27 cellular contexts compared by ENCODE assay signal in the genomic region with DNA sequence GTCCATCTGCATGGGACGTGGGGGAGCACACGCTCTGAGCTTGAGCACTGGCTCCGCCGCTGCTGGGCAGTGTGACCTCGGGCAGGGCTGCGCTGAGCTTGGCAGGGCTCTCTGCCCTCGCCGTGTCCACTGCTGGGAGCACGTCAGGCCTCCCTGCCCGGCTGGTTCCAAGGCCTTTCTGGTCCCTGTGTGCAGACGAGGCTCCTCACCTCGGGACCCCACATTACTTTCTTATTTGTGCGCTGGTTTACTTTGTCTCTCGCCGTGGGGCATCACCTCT. TPM values are rescaled to one million over a fixed set of nuclear protein-coding genes. Genes with fewer than 3 reads are reported as not detected.
DNase-seq lines count a peak whose midpoint lies in the region; ATAC-seq, FAIRE-seq and TF ChIP-seq lines count a peak whose summit lies in the region.
"Had no signal": no experiment of that assay in that cellular context is flagged by ENCODE, and none has a peak within 500 bp of the region (broad histone marks: within the 10 kb centered on the region; RNA-seq: fewer than 3 reads in every experiment).

No MANE protein-coding gene starts in this region.

- WGBS in H1 (ENCODE audit: extremely low coverage in 1 of 2, insufficient coverage in 1 of 2, insufficient read length in 1 of 2, insufficient replicate concordance in 2 of 2, low coverage in 1 of 2, low lambda C conversion rate in 2 of 2, missing lambda C conversion rate in 1 of 2), 2 experiments, result 95% methylated on average over 8 of the region's 15 CpGs; no CpG with 5 or more reads in 1 of the 2 experiments
- WGBS in neuronal stem cell (ENCODE audit: extremely low coverage in 2 of 2, insufficient read length in 2 of 2, insufficient replicate concordance in 1 of 2), 2 donors, result no CpG with 5 or more reads among the region's 15 CpGs
- WGBS in tibial nerve, 2 donors, result 51 to 59% methylated on average over 9 to 14 of the region's 15 CpGs
- WGBS in lower leg skin, 2 donors, result 74 to 87% methylated on average over 15 of the region's 15 CpGs

- no peak overlapping the region for H4K91ac ChIP-seq in H1 (replicated peaks; ENCODE audit: insufficient read length, low read length)
- H4K91ac ChIP-seq in neuronal stem cell (ENCODE audit: low read depth, low read length, poor library complexity), result no peak overlapping the region

- H3K4me3 ChIP-seq in H7 (ENCODE audit: insufficient read depth, low read depth, low read length) (no peak overlapping the region), H1 (ENCODE audit: extremely low read depth in 1 of 4, insufficient read depth in 2 of 4, low read depth in 3 of 4, low read length in 4 of 4) (no peak overlapping the region), neuronal stem cell (ENCODE audit: low read length in 2 of 2) (no peak overlapping the region), tibial nerve (no peak overlapping the region), lower leg skin (ENCODE audit: low read depth, poor library complexity, severe bottlenecking) (no peak overlapping the region)
- H3K4me3 ChIP-seq: colonic mucosa, heart right ventricle, lung, SJCRH30, thoracic aorta had no signal

- H4K5ac ChIP-seq in H1 (ENCODE audit: insufficient read length, low read depth, low read length), result no peak overlapping the region

- TF ChIP-seq CTCF in H1 (IDR thresholded peaks at IDR 0.05; ENCODE audit: control extremely low read depth in 1 of 3, insufficient read depth in 1 of 3, low read depth in 1 of 3, low read length in 3 of 3), result no peak
- no peak for TF ChIP-seq CTCF in tibial nerve (IDR thresholded peaks at IDR 0.05)
- TF ChIP-seq CTCF in lower leg skin (IDR thresholded peaks at IDR 0.05), result no peak

- H3K79me1 ChIP-seq in H1 (ENCODE audit: low read depth, low read length) (peaks cover 33% of the 10 kb centered on the region), neuronal stem cell (ENCODE audit: low read depth, low read length) (peaks cover 57% of the 10 kb centered on the region)

- H3K14ac ChIP-seq in H1 (ENCODE audit: insufficient read length), result no peak overlapping the region
- peak overlapping the region; percentile 44 for H3K14ac ChIP-seq in neuronal stem cell (ENCODE audit: low read length)

- TF ChIP-seq POLR2A in H1 (IDR thresholded peaks at IDR 0.05; ENCODE audit: control extremely low read depth in 1 of 2, low read depth in 2 of 2, low read length in 2 of 2), result no peak
- no peak for TF ChIP-seq POLR2A in tibial nerve (IDR thresholded peaks at IDR 0.05)
- no peak for TF ChIP-seq POLR2A in lower leg skin (IDR thresholded peaks at IDR 0.05)

- H2AFZ ChIP-seq in H1 (ENCODE audit: low read length) (no peak overlapping the region), neuronal stem cell (ENCODE audit: low read length) (no peak overlapping the region)

- H3K27ac ChIP-seq in H1 (ENCODE audit: low read depth, low read length) (no peak overlapping the region), neuronal stem cell (replicated peaks; ENCODE audit: low read length) (no peak overlapping the region), tibial nerve (peak overlapping the region in 3 of 4 donors; percentile 1 to 96 (median 91))
- H3K27ac ChIP-seq: colonic mucosa, SJCRH30, thoracic aorta had no signal

- H2BK5ac ChIP-seq in H1 (ENCODE audit: low read depth, low read length) (no peak overlapping the region; the same call in 1 of the 2 replicates), neuronal stem cell (ENCODE audit: low read length) (no peak overlapping the region)

- H2AK5ac ChIP-seq in H1 (ENCODE audit: low read depth, low read length), result no peak overlapping the region
- peak overlapping the region; percentile 83 for H2AK5ac ChIP-seq in neuronal stem cell (ENCODE audit: low read depth, low read length)

- no peak overlapping the region for H3K23ac ChIP-seq in H1 (ENCODE audit: insufficient read length)
- no peak overlapping the region for H3K23ac ChIP-seq in neuronal stem cell (ENCODE audit: low read depth, low read length, poor library complexity)

- no peak overlapping the region for H3K4ac ChIP-seq in H1 (replicated peaks; ENCODE audit: insufficient read length, low read depth, low read length)
- H3K4ac ChIP-seq in neuronal stem cell (ENCODE audit: low read length), result no peak overlapping the region

- POLR2A ChIA-PET in H1 (lab: Charles Lee; ENCODE audit: partially characterized antibody), result no interaction called here

- H4K8ac ChIP-seq in H1 (ENCODE audit: extremely low read depth, insufficient read depth, low read length), result peak overlapping the region; percentile 91; the same call in 1 of the 2 replicates
- no peak overlapping the region for H4K8ac ChIP-seq in neuronal stem cell (ENCODE audit: low read depth, low read length)

- H3K4me2 ChIP-seq in H1 (ENCODE audit: insufficient read depth in 1 of 2, low read depth in 2 of 2, low read length in 2 of 2), result no peak overlapping the region
- H3K4me2 ChIP-seq in neuronal stem cell (ENCODE audit: insufficient read depth, low read length, poor library complexity, severe bottlenecking), result no peak overlapping the region

- H3K27me3 ChIP-seq in H7 (ENCODE audit: control insufficient read depth, insufficient read depth, low read length) (no peaks in the 10 kb centered on the region), H1 (replicated peaks in 1 of 4; ENCODE audit: control insufficient read depth in 3 of 4, extremely low read depth in 1 of 4, insufficient read depth in 3 of 4, low read length in 3 of 4) (no peaks in the 10 kb centered on the region), neuronal stem cell (ENCODE audit: control insufficient read depth in 3 of 3, insufficient read depth in 3 of 3, low read depth in 1 of 3, low read length in 3 of 3) (no peaks in the 10 kb centered on the region), tibial nerve (no peaks in the 10 kb centered on the region)
- H3K27me3 ChIP-seq: colonic mucosa, heart right ventricle, SJCRH30 had no signal

- H2BK15ac ChIP-seq in H1 (ENCODE audit: low read length), result no peak overlapping the region
- H2BK15ac ChIP-seq in neuronal stem cell (ENCODE audit: low read length), result no peak overlapping the region

- intact Hi-C loops in lower leg skin (cut with DNase I; ENCODE audit: low total_unique reads), result no loop called here

- H3K4me1 ChIP-seq in H1 (replicated peaks in 1 of 4; ENCODE audit: control insufficient read depth in 3 of 4, insufficient read depth in 4 of 4, low read length in 3 of 4) (peaks cover 0 to 5% (median 3%) of the 10 kb centered on the region in 4 experiments; a peak in 4 of 7 replicates), neuronal stem cell (ENCODE audit: control insufficient read depth in 2 of 2, insufficient read depth in 1 of 2, low read depth in 1 of 2, low read length in 2 of 2) (peaks cover 10 to 13% of the 10 kb centered on the region in 2 donors), tibial nerve (peaks cover 6 to 95% (median 90%) of the 10 kb centered on the region in 4 donors)

- H2BK120ac ChIP-seq in H1 (replicated peaks; ENCODE audit: low read depth, low read length) (no peak overlapping the region), neuronal stem cell (ENCODE audit: low read depth, low read length) (no peak overlapping the region)

- 0 out of 2 replicates have a peak overlapping the region, but pooled peaks have one; percentile 17 for H2BK12ac ChIP-seq in H1 (ENCODE audit: low read depth, low read length)
- no peak overlapping the region for H2BK12ac ChIP-seq in neuronal stem cell (ENCODE audit: low read length)

- no peak overlapping the region for H3K18ac ChIP-seq in H1 (ENCODE audit: extremely low read depth, low read length)
- peak overlapping the region; percentile 83 for H3K18ac ChIP-seq in neuronal stem cell (ENCODE audit: low read length)

- peaks cover 13 to 24% of the 10 kb centered on the region in 2 experiments for H4K20me1 ChIP-seq in H1 (replicated peaks in 1 of 2; ENCODE audit: control insufficient read depth in 1 of 2, insufficient read depth in 2 of 2, low read length in 2 of 2)

- H3K9ac ChIP-seq in H1 (replicated peaks in 1 of 4; ENCODE audit: extremely low read depth in 1 of 4, low read depth in 3 of 4, low read length in 3 of 4) (no peak overlapping the region), neuronal stem cell (ENCODE audit: low read depth, low read length, poor library complexity) (peak overlapping the region; percentile 37)

- no peak overlapping the region for H3K56ac ChIP-seq in H1 (replicated peaks; ENCODE audit: insufficient read length, low read depth, low read length)

- TF ChIP-seq RAD21 in H1 (IDR thresholded peaks at IDR 0.05 in 1 of 2, conservative IDR thresholded peaks at IDR 0.05 in 1 of 2; ENCODE audit: low read depth in 2 of 2, low read length in 2 of 2), result no peak

- peaks cover 5 to 45% of the 10 kb centered on the region in 2 experiments for H3K79me2 ChIP-seq in H1 (ENCODE audit: control insufficient read depth in 1 of 2, insufficient read depth in 2 of 2, low read length in 2 of 2)

- H3K36me3 ChIP-seq in H7 (replicated peaks; ENCODE audit: control insufficient read depth, insufficient read depth, low read length) (no peaks in the 10 kb centered on the region), H1 (ENCODE audit: control insufficient read depth in 2 of 4, insufficient read depth in 4 of 4, low read length in 3 of 4) (no peaks in the 10 kb centered on the region), neuronal stem cell (replicated peaks in 1 of 2; ENCODE audit: control insufficient read depth in 2 of 2, insufficient read depth in 2 of 2, low read length in 2 of 2) (no peaks in the 10 kb centered on the region), tibial nerve (no peaks in the 10 kb centered on the region)
- H3K36me3 ChIP-seq: colonic mucosa, heart right ventricle, SJCRH30, thoracic aorta had no signal

- DNase-seq in H7 (peak; percentile 66), H1 (ENCODE audit: low read depth in 1 of 2, low spot score in 2 of 2) (no peak), neuronal stem cell (ENCODE audit: low spot score) (no peak), tibial nerve (ENCODE audit: low spot score in 2 of 2) (no peak), NCI-H524 (lab: John Stamatoyannopoulos, UW) (no peak), lower leg skin (ENCODE audit: low spot score in 2 of 2) (no peak)
- DNase-seq: activated CD4-positive, CD25-positive, alpha-beta regulatory T cell; activated CD8-positive, alpha-beta memory T cell treated with anti-CD3 and anti-CD28 coated beads, Interleukin-2, amount 10 ng/mL, durations not matched to agents 7 days and 5 days; activated T-cell treated with anti-CD3 and anti-CD28 coated beads, Interleukin-2, amount 50 U/mL, for 4 hours; Caco-2; colonic mucosa; DMS79; effector CD8-positive, alpha-beta T cell; heart right ventricle; kidney; naive thymus-derived CD4-positive, alpha-beta T cell; NCI-H1092; NCI-H1694 treated with DMSO at 0.1 percent for 48 hours; NCI-H446 treated with DMSO at 0.1 percent for 48 hours; NCI-H82 had no signal

- no peak for FAIRE-seq in H1 (lab: Jason Lieb, UNC)
- FAIRE-seq: astrocyte, G401.6, kidney had no signal

- CTCF ChIA-PET in H1 (lab: Charles Lee; ENCODE audit: partially characterized antibody), result interaction anchor here (0.9 to 1.4 kb wide), 3 partner anchors 15 to 152 kb away, joined by 3 to 4 read pairs (median 3); no protein-coding TSS in a partner anchor

- TF ChIP-seq EP300 in H1 (IDR thresholded peaks at IDR 0.05; ENCODE audit: borderline replicate concordance in 1 of 2, low read depth in 2 of 2, low read length in 2 of 2) (no peak), tibial nerve (IDR thresholded peaks at IDR 0.05) (no peak)

- no peak for ATAC-seq in GM21528 (IDR thresholded peaks at IDR 0.05; ENCODE audit: low FRiP score, unreplicated experiment)
- ATAC-seq: activated CD8-positive, alpha-beta memory T cell treated with anti-CD3 and anti-CD28 coated beads, Interleukin-2, amount 10 ng/mL, durations not matched to agents 7 days and 5 days; activated T-cell treated with anti-CD3 and anti-CD28 coated beads, Interleukin-2, amount 50 U/mL, for 4 hours; HCT116; heart right ventricle; naive thymus-derived CD4-positive, alpha-beta T cell had no signal

- no peak overlapping the region for H2BK20ac ChIP-seq in H1 (ENCODE audit: low read length)

- no peaks in the 10 kb centered on the region for H3K9me3 ChIP-seq in H1 (ENCODE audit: insufficient read depth in 2 of 2, low read depth in 1 of 2, low read length in 1 of 2)
- no peaks in the 10 kb centered on the region for H3K9me3 ChIP-seq in neuronal stem cell (replicated peaks in 1 of 2; ENCODE audit: control insufficient read depth in 2 of 2, insufficient read depth in 1 of 2, low read depth in 1 of 2, low read length in 2 of 2)
- no peaks in the 10 kb centered on the region for H3K9me3 ChIP-seq in tibial nerve
- H3K9me3 ChIP-seq: Caco-2, colonic mucosa, heart right ventricle, SJCRH30, thoracic aorta had no signal

- H3K23me2 ChIP-seq in H1 (ENCODE audit: low read depth, low read length), result peaks cover 11% of the 10 kb centered on the region; the same call in 1 of the 2 replicates

RNA-seq across cellular contexts. Expression of gene RXRA, which starts 43.9 kb away (rescaled TPM):
- 17.7 and 23.2 TPM in 2 replicates for total RNA-seq in H7 (2014; rRNA removed; shearing (Covaris generic))
- total RNA-seq in H1 (2021; fragmentation: NEBNext Ultra II Directional; extraction: Animal tissue kit (Norgen Biotek cat#: 25700)), result 28.1 and 29.4 TPM in 2 replicates
- 9.8 and 21.0 TPM in 2 replicates for polyA plus RNA-seq in H1 (2011; rRNA removed)
- 14.3 TPM for polyA plus RNA-seq in H1 (2011; cell fraction: cytosol; rRNA removed)
- polyA plus RNA-seq in H1 (2011; cell fraction: nucleus; rRNA removed), result 27.1 TPM
- polyA plus RNA-seq in H1 (2012, experiment 1 of 2), result 14.2 to 23.4 TPM (median 21.5 TPM) in 4 replicates
- polyA plus RNA-seq in H1 (2012, experiment 2 of 2), result 17.1 TPM
- 14.4 TPM for polyA plus RNA-seq in H1 (2013, experiment 1 of 2)
- 14.7 TPM for polyA plus RNA-seq in H1 (2013, experiment 2 of 2)
- polyA minus RNA-seq in H1 (2011; rRNA and poly(A)+ RNA removed), result 9.7 and 12.2 TPM in 2 replicates
- polyA minus RNA-seq in H1 (2011; cell fraction: cytosol; rRNA and poly(A)+ RNA removed), result 14.5 TPM
- polyA minus RNA-seq in H1 (2011; cell fraction: nucleus; rRNA and poly(A)+ RNA removed), result 13.4 TPM
- polyA plus RNA-seq in neuronal stem cell (2013, experiment 1 of 2), result 36.1 TPM
- 36.3 TPM for polyA plus RNA-seq in neuronal stem cell (2013, experiment 2 of 2)
- total RNA-seq in tibial nerve, result 10 to 100 TPM; 53.5 to 61.5 (median 56.5) TPM
- 100 to 1,000 TPM; 143 to 242 (median 166) TPM for total RNA-seq in lower leg skin

Comparison
In these comparisons a context has a peak if more than half of its experiments do, and no peak if none do; other contexts are left out.
1. H3K27ac ChIP-seq: peak in tibial nerve (3 of 4); none in H1 (single experiment) and neuronal stem cell (single experiment).